In the genomic region with DNA sequence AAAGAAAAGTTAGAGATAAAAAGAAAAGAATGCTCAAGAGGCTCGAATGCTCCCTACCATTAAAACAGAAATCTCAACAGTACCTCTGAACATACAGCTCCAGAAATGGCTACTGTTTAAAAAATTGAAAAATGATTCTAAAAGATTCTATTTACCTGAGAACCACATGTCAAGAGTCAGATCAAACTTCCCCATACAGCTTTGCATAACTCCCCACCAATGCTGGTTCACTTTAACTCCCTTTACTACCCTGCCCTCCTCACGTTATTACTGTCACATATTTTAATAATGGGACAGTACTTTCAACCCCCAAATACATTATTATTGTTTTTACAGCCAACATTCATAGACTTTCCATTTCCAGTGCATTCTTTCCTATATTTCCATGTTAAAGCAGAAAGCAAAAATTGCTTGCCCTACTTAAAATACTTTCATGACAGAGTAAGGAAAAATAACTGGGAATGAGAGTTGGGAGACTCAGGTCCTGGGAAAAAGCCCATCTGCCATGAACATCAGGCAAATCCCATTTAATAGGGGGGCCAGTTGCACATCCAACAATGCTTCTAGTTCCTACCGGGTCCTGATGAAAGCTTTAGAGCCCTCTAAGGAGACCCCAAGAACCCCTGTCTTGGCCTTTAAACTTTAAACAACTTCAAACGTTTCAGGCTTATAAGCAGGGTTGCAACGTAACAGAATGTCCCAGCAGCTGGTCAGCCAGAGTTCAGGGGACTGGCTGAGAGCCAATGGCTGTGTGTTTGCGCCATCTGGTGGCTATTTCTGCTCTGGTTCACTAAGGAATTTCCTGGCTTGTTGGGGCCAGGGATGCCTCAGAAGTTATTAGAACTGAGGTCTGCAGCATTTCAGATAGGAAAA, we compare ENCODE assay signal across 8 cellular contexts.
DNase-seq lines count a peak whose midpoint lies in the region; TF ChIP-seq lines count a peak whose summit lies in the region.

No MANE protein-coding gene starts in this region.

- peaks cover 24% of the 10 kb centered on the region for H3K36me3 Mint-ChIP-seq in activated T-helper 1 cell treated with anti-CD3 and anti-CD28 coated beads, Interleukin-12 subunit alpha, Interleukin-12 subunit beta, Interleukin-2, Interleukin-4 antibody, amounts not matched to agents 30 ng/mL and 10 ng/mL and 1 ng/mL, durations not matched to agents 14 hours and 24 hours and 36 hours (ENCODE audit: low read depth)
- no peaks in the 10 kb centered on the region for H3K36me3 Mint-ChIP-seq in nephron (ENCODE audit: low read depth)

- H3K4me1 ChIP-seq in OCI-LY3 (ENCODE audit: low read length): peaks cover 17% of the 10 kb centered on the region

- H3K4me3 ChIP-seq in OCI-LY3 (ENCODE audit: low read length) (no peak overlapping the region), fibroblast of pulmonary artery (replicated peaks; ENCODE audit: low read depth, low read length) (no peak overlapping the region)

- peak overlapping the region; percentile 49 for H3K27ac ChIP-seq in OCI-LY3 (ENCODE audit: low read length)

- H2AFZ ChIP-seq in OCI-LY3 (ENCODE audit: low read depth, low read length): no peak overlapping the region

- H3K27ac Mint-ChIP-seq in activated T-helper 1 cell treated with anti-CD3 and anti-CD28 coated beads, Interleukin-12 subunit alpha, Interleukin-12 subunit beta, Interleukin-2, Interleukin-4 antibody, amounts not matched to agents 30 ng/mL and 10 ng/mL and 1 ng/mL, durations not matched to agents 14 hours and 24 hours and 36 hours: no peak overlapping the region
- peak overlapping the region in 2 of 3 experiments; percentile 50 to 91 for H3K27ac Mint-ChIP-seq in nephron

- H3K4me2 ChIP-seq in OCI-LY3 (ENCODE audit: low read length): peak overlapping the region; percentile 41

- H4K20me1 ChIP-seq in OCI-LY3 (ENCODE audit: insufficient read depth, low read length): peaks cover 46% of the 10 kb centered on the region

- H3K9me3 Mint-ChIP-seq in activated T-helper 1 cell treated with anti-CD3 and anti-CD28 coated beads, Interleukin-12 subunit alpha, Interleukin-12 subunit beta, Interleukin-2, Interleukin-4 antibody, amounts not matched to agents 30 ng/mL and 10 ng/mL and 1 ng/mL, durations not matched to agents 14 hours and 24 hours and 36 hours: no peaks in the 10 kb centered on the region
- H3K9me3 Mint-ChIP-seq in nephron: no peaks in the 10 kb centered on the region

- peaks cover 50% of the 10 kb centered on the region for H3K36me3 ChIP-seq in OCI-LY3 (replicated peaks; ENCODE audit: low read depth, low read length)

- H3K4me3 Mint-ChIP-seq in activated T-helper 1 cell treated with anti-CD3 and anti-CD28 coated beads, Interleukin-12 subunit alpha, Interleukin-12 subunit beta, Interleukin-2, Interleukin-4 antibody, amounts not matched to agents 30 ng/mL and 10 ng/mL and 1 ng/mL, durations not matched to agents 14 hours and 24 hours and 36 hours: no peak overlapping the region
- no peak overlapping the region for H3K4me3 Mint-ChIP-seq in nephron

- peak; percentile 57 to 77 for DNase-seq in NCI-H524 (lab: John Stamatoyannopoulos, UW)
- no peak for DNase-seq in NCI-H524 treated with DMSO at 0.1 percent for 48 hours (lab: John Stamatoyannopoulos, UW)
- DNase-seq in HuH-7 (ENCODE audit: low spot score): peak; percentile 80
- peak; percentile 22 for DNase-seq in activated T-helper 1 cell treated with anti-CD3 and anti-CD28 coated beads, Interleukin-12 subunit alpha, Interleukin-12 subunit beta, Interleukin-2, Interleukin-4 antibody, amounts not matched to agents 30 ng/mL and 10 ng/mL and 1 ng/mL, durations not matched to agents 14 hours and 24 hours and 36 hours (ENCODE audit: low spot score)
- DNase-seq in fibroblast of pulmonary artery (ENCODE audit: low read depth): peak; percentile 89
- peak; percentile 97 for DNase-seq in superior temporal gyrus (ENCODE audit: extremely low spot score)

- TF ChIP-seq CTCF in OCI-LY3 (IDR thresholded peaks at IDR 0.05; ENCODE audit: low read depth, low read length) (peak; percentile 86), fibroblast of pulmonary artery (IDR thresholded peaks at IDR 0.05; ENCODE audit: low read length, missing control alignments) (peak; percentile 88), nephron (IDR thresholded peaks at IDR 0.05; ENCODE audit: unreplicated experiment in 3 of 3) (peak; percentile 80 to 89 (median 82))

- no peaks in the 10 kb centered on the region for H3K9me3 ChIP-seq in OCI-LY3 (ENCODE audit: insufficient read depth, low read length)

- intact Hi-C loops in activated T-helper 1 cell treated with anti-CD3 and anti-CD28 coated beads, Interleukin-12 subunit alpha, Interleukin-12 subunit beta, Interleukin-2, Interleukin-4 antibody, amounts not matched to agents 30 ng/mL and 10 ng/mL and 1 ng/mL, durations not matched to agents 14 hours and 24 hours and 36 hours (cut with micrococcal nuclease): no loop called here

- H3K9ac ChIP-seq in OCI-LY3 (ENCODE audit: low read length): no peak overlapping the region

- H3K27me3 Mint-ChIP-seq in activated T-helper 1 cell treated with anti-CD3 and anti-CD28 coated beads, Interleukin-12 subunit alpha, Interleukin-12 subunit beta, Interleukin-2, Interleukin-4 antibody, amounts not matched to agents 30 ng/mL and 10 ng/mL and 1 ng/mL, durations not matched to agents 14 hours and 24 hours and 36 hours (ENCODE audit: insufficient read depth): no peaks in the 10 kb centered on the region
- H3K27me3 Mint-ChIP-seq in nephron (ENCODE audit: low read depth): no peaks in the 10 kb centered on the region

- peaks cover 36% of the 10 kb centered on the region for H3K79me2 ChIP-seq in OCI-LY3 (ENCODE audit: low read length)

- no peaks in the 10 kb centered on the region for H3K27me3 ChIP-seq in OCI-LY3 (ENCODE audit: low read depth, low read length)

- peaks cover 13% of the 10 kb centered on the region for H3K4me1 Mint-ChIP-seq in activated T-helper 1 cell treated with anti-CD3 and anti-CD28 coated beads, Interleukin-12 subunit alpha, Interleukin-12 subunit beta, Interleukin-2, Interleukin-4 antibody, amounts not matched to agents 30 ng/mL and 10 ng/mL and 1 ng/mL, durations not matched to agents 14 hours and 24 hours and 36 hours (ENCODE audit: low read depth)
- H3K4me1 Mint-ChIP-seq in nephron: peaks cover 43% of the 10 kb centered on the region
